ENCODE assay signal across 8 cellular contexts in the genomic region with DNA sequence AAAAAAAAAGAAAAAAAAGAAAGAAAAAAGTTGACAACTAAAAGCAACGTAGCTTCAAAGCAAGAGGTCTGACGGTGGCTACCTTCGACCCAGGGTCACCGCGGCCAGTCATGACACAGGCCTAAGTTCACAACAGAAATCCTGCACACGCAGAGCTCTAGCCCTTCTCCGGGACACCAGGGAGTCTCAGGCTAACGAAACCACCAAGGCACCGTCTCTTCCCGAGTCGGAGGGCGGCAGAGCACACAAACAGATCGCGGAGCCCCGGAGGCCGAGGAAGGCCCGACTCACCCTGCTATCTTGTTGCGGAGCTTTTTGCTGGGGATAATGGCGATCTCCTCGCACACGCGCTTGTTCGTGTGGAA. TPM values are rescaled to one million over a fixed set of nuclear protein-coding genes. Genes with fewer than 3 reads are reported as not detected.
DNase-seq lines count a peak whose midpoint lies in the region; ATAC-seq and TF ChIP-seq lines count a peak whose summit lies in the region.

No MANE protein-coding gene starts in this region.

- H3K79me2 ChIP-seq in SK-N-SH (ENCODE audit: insufficient read depth) = peaks cover 44% of the 10 kb centered on the region

- DNase-seq in SK-N-SH (peak; percentile 33), WTC11 (ENCODE audit: low spot score) (no peak), heart left ventricle (no peak), sigmoid colon (no peak), NCI-H2081 treated with DMSO at 0.1 percent for 48 hours (lab: John Stamatoyannopoulos, UW) (no peak), HPDE6-E6E7 (ENCODE audit: extremely low spot score) (no peak)

- 2% methylated on average over 17 of the region's 23 CpGs for WGBS in SK-N-SH (ENCODE audit: low lambda C conversion rate)
- 0 to 3% (median 1%) methylated on average over 22 to 23 of the region's 23 CpGs for WGBS in heart left ventricle, 4 donors
- WGBS in sigmoid colon, 2 donors = 0 to 1% methylated on average over 23 of the region's 23 CpGs

- no peaks in the 10 kb centered on the region for H3K9me2 ChIP-seq in SK-N-SH

- H3K27me3 ChIP-seq in SK-N-SH (ENCODE audit: insufficient read depth) (no peaks in the 10 kb centered on the region), heart left ventricle (no peaks in the 10 kb centered on the region), sigmoid colon (no peaks in the 10 kb centered on the region)

- peaks cover 43% of the 10 kb centered on the region for H3K4me1 Mint-ChIP-seq in WTC11

- H3K4me3 Mint-ChIP-seq in WTC11 = peak overlapping the region; percentile 86

- CTCF ChIA-PET in SK-N-SH (lab: Yijun Ruan, JAX) = interaction anchor here (0.6 to 3.0 kb wide), 20 partner anchors 9 to 472 kb away, joined by 3 to 30 read pairs (median 5); partner anchors contain the start of genes AP3B2, C15orf40 and RAMAC
- CTCF ChIA-PET in WTC11 (lab: Charles Lee) = interaction anchor here (0.6 to 4.8 kb wide), 7 partner anchors 9 to 211 kb away, joined by 3 to 83 read pairs (median 4); partner anchors contain the start of gene CPEB1

- H3K4me3 ChIP-seq in SK-N-SH (ENCODE audit: low read depth in 2 of 2, low read length in 1 of 2) = peak overlapping the region; percentile 72 to 100
- peak overlapping the region; percentile 64 to 99 (median 77) for H3K4me3 ChIP-seq in heart left ventricle
- H3K4me3 ChIP-seq in sigmoid colon = peak overlapping the region; percentile 64 to 77 (median 72)

- intact Hi-C loops in heart left ventricle (cut with DNase I) = loop anchor here in 7 of 10 donors (2.0 to 10.0 kb wide), 7 partner anchors 211 to 668 kb away; partner anchors contain the start of genes MEX3B (in 2 of the 7), C15orf40 (in 1 of the 7), FSD2 (in 1 of the 7) and HDGFL3 (in 1 of the 7)
- intact Hi-C loops in sigmoid colon (cut with DNase I) = loop anchor here (1.0 to 5.0 kb wide), 4 partner anchors 33 to 273 kb away; partner anchors contain the start of gene CPEB1

- peaks cover under 1% of the 10 kb centered on the region; the same call in 1 of the 2 replicates for H3K9me3 Mint-ChIP-seq in WTC11

- H3F3A ChIP-seq in SK-N-SH (replicated peaks; ENCODE audit: insufficient read depth) = peaks cover 42% of the 10 kb centered on the region

- H3K36me3 ChIP-seq in SK-N-SH (replicated peaks in 1 of 2; ENCODE audit: control insufficient read depth in 1 of 2, insufficient read depth in 2 of 2, low read length in 1 of 2) (peaks cover 30 to 38% of the 10 kb centered on the region in 2 experiments), heart left ventricle (peaks cover 0 to 45% (median 43%) of the 10 kb centered on the region in 9 donors), sigmoid colon (peaks cover 14 to 49% (median 29%) of the 10 kb centered on the region in 4 donors)

- POLR2A ChIA-PET in SK-N-SH (lab: Yijun Ruan, JAX) (interaction anchor here (0.9 to 4.1 kb wide), 11 partner anchors 9 to 493 kb away, joined by 3 to 35 read pairs (median 7); partner anchors contain the start of gene RAMAC), WTC11 (lab: Charles Lee) (interaction anchor here (1.1 to 1.3 kb wide), 3 partner anchors 33 to 210 kb away, joined by 3 to 7 read pairs (median 4); no protein-coding TSS in a partner anchor)

- ATAC-seq in SK-N-SH treated with all-trans-retinoic acid at 6 μM for 48 hours = no peak
- no peak for ATAC-seq in WTC11
- peak in 1 of 4 donors; percentile 21 for ATAC-seq in heart left ventricle
- ATAC-seq in HG02870 (IDR thresholded peaks at IDR 0.05; ENCODE audit: unreplicated experiment) = no peak

- TF ChIP-seq EP300 in SK-N-SH (IDR thresholded peaks at IDR 0.05; ENCODE audit: borderline replicate concordance in 1 of 2, low read depth in 1 of 2, low read length in 1 of 2) = no peak
- no peak for TF ChIP-seq EP300 in sigmoid colon (IDR thresholded peaks at IDR 0.05)

- H3K27ac Mint-ChIP-seq in WTC11 = peak overlapping the region; percentile 98

- no peak overlapping the region for H2AFZ ChIP-seq in SK-N-SH (ENCODE audit: low read depth)

- H3K9me3 ChIP-seq in SK-N-SH (no peaks in the 10 kb centered on the region), heart left ventricle (no peaks in the 10 kb centered on the region), sigmoid colon (no peaks in the 10 kb centered on the region)

- TF ChIP-seq CTCF in SK-N-SH (IDR thresholded peaks at IDR 0.05) (no peak), WTC11 (IDR thresholded peaks at IDR 0.05) (no peak), heart left ventricle (IDR thresholded peaks at IDR 0.05) (no peak), sigmoid colon (IDR thresholded peaks at IDR 0.05) (no peak)

- H3K27me3 Mint-ChIP-seq in WTC11 (ENCODE audit: low read depth) = no peaks in the 10 kb centered on the region

- TF ChIP-seq POLR2A in heart left ventricle (IDR thresholded peaks at IDR 0.05) (no peak), sigmoid colon (IDR thresholded peaks at IDR 0.05) (no peak)

- H3K4me1 ChIP-seq in SK-N-SH (ENCODE audit: control insufficient read depth in 1 of 2, insufficient read depth in 2 of 2, low read depth in 1 of 2, low read length in 1 of 2) (peaks cover 8 to 19% of the 10 kb centered on the region in 2 experiments), heart left ventricle (peaks cover 6 to 47% (median 20%) of the 10 kb centered on the region in 12 donors), sigmoid colon (peaks cover 0 to 30% (median 20%) of the 10 kb centered on the region in 4 donors)

- H3K4me2 ChIP-seq in SK-N-SH = peak overlapping the region; percentile 100

- H3K27ac ChIP-seq in SK-N-SH (ENCODE audit: low read depth in 2 of 2, low read length in 1 of 2) = peak overlapping the region; percentile 78 to 88
- peak overlapping the region; percentile 48 to 94 (median 84) for H3K27ac ChIP-seq in heart left ventricle
- peak overlapping the region; percentile 85 to 93 (median 92) for H3K27ac ChIP-seq in sigmoid colon

- H4K20me1 ChIP-seq in SK-N-SH (ENCODE audit: insufficient read depth) = peaks cover 45% of the 10 kb centered on the region

- H3K9ac ChIP-seq in SK-N-SH = peak overlapping the region; percentile 100

- H3K36me3 Mint-ChIP-seq in WTC11 = peaks cover 52% of the 10 kb centered on the region

- TF ChIP-seq RAD21 in SK-N-SH (IDR thresholded peaks at IDR 0.05; ENCODE audit: low read length) = no peak

TF ChIP-seq in SK-N-SH, 30 proteins besides CTCF, POLR2A, EP300 and RAD21 (continues in another document):
- TF ChIP-seq JUND (IDR thresholded peaks at IDR 0.05) (no peak), RFX5 (IDR thresholded peaks at IDR 0.05; ENCODE audit: low read length) (no peak), YY1 (IDR thresholded peaks at IDR 0.05; ENCODE audit: low read depth) (no peak), ELF1 (IDR thresholded peaks at IDR 0.05) (no peak), GATA2 (CRISPR knock-in tag; IDR thresholded peaks at IDR 0.05) (no peak)
- TF ChIP-seq, protein P1, sequence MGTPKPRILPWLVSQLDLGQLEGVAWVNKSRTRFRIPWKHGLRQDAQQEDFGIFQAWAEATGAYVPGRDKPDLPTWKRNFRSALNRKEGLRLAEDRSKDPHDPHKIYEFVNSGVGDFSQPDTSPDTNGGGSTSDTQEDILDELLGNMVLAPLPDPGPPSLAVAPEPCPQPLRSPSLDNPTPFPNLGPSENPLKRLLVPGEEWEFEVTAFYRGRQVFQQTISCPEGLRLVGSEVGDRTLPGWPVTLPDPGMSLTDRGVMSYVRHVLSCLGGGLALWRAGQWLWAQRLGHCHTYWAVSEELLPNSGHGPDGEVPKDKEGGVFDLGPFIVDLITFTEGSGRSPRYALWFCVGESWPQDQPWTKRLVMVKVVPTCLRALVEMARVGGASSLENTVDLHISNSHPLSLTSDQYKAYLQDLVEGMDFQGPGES (IDR thresholded peaks at IDR 0.05; ENCODE audit: low read depth, low read length) = no peak

TF ChIP-seq in SK-N-SH treated with all-trans-retinoic acid at 6 μM for 48 hours, 23 proteins besides CTCF, POLR2A, EP300 and RAD21 (continues in another document):
- TF ChIP-seq ZNF70 (CRISPR knock-in tag; IDR thresholded peaks at IDR 0.05) (no peak), CSDC2 (CRISPR knock-in tag; IDR thresholded peaks at IDR 0.05) (no peak), ARNTL (CRISPR knock-in tag; IDR thresholded peaks at IDR 0.05; ENCODE audit: borderline replicate concordance, low read depth) (no peak), ISL1 (CRISPR knock-in tag; IDR thresholded peaks at IDR 0.05) (no peak), SNAI2 (CRISPR knock-in tag; IDR thresholded peaks at IDR 0.05) (no peak)

TF ChIP-seq in WTC11, 78 proteins besides CTCF, POLR2A, EP300 and RAD21 (continues in another document):
- 0 out of 2 replicates have a peak, but pooled peaks have one; percentile 38 for TF ChIP-seq MYBL2 (CRISPR knock-in tag; IDR thresholded peaks at IDR 0.05)
- no peak for TF ChIP-seq NR3C1 (CRISPR knock-in tag; conservative IDR thresholded peaks at IDR 0.05; ENCODE audit: low read depth)
- 0 out of 2 replicates have a peak, but pooled peaks have one; percentile 9 for TF ChIP-seq KAT7 (CRISPR knock-in tag; IDR thresholded peaks at IDR 0.05; ENCODE audit: borderline replicate concordance)
- TF ChIP-seq, protein P2, sequence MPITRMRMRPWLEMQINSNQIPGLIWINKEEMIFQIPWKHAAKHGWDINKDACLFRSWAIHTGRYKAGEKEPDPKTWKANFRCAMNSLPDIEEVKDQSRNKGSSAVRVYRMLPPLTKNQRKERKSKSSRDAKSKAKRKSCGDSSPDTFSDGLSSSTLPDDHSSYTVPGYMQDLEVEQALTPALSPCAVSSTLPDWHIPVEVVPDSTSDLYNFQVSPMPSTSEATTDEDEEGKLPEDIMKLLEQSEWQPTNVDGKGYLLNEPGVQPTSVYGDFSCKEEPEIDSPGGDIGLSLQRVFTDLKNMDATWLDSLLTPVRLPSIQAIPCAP (CRISPR knock-in tag; IDR thresholded peaks at IDR 0.05) = 0 out of 2 replicates have a peak, but pooled peaks have one; percentile 3

RNA-seq across cellular contexts. Expression of gene RPS17, which starts 0.6 kb away (rescaled TPM):
- polyA plus RNA-seq in SK-N-SH (2012; rRNA removed) (8,662 and 9,168 TPM in 2 replicates), heart left ventricle (1,000 to 10,000 TPM; 1,611 to 3,234 TPM), sigmoid colon (1,000 to 10,000 TPM; 3,825 to 6,196 (median 4,592) TPM)
- 12,330 and 13,920 TPM in 2 replicates for polyA plus RNA-seq in SK-N-SH (2012; cell fraction: cytosol; rRNA removed)
- polyA plus RNA-seq in SK-N-SH (2012; cell fraction: nucleus; rRNA removed) = 1,411 and 1,629 TPM in 2 replicates
- total RNA-seq in WTC11 (2021) (2,241 to 2,715 TPM (median 2,561 TPM) in 3 replicates), heart left ventricle (1,000 to 10,000 TPM in 3 of 9 donors, 100 to 1,000 TPM in 6; 621 to 1,280 (median 873) TPM), sigmoid colon (1,000 to 10,000 TPM; 1,463 to 4,003 (median 3,231) TPM)
